31 cellular contexts compared by ENCODE assay signal in genomic region chr10:3268025-3268424, GRCh38.
"Had no signal": no experiment of that assay in that cellular context is flagged by ENCODE, and none has a peak within 500 bp of the region (broad histone marks: within the 10 kb centered on the region; RNA-seq: fewer than 3 reads in every experiment).

No MANE protein-coding gene starts in this region.

- H3K4me3 ChIP-seq: esophagus muscularis mucosa, gastrocnemius medialis, heart left ventricle had no signal

- H3K27me3 ChIP-seq: brain microvascular endothelial cell, esophagus muscularis mucosa, gastrocnemius medialis, heart left ventricle had no signal

- H3K27ac Mint-ChIP-seq: activated CD4-positive, alpha-beta memory T cell treated with anti-CD3 and anti-CD28 coated beads for 36 hours; activated CD4-positive, alpha-beta T cell treated with anti-CD3 and anti-CD28 coated beads for 36 hours; activated CD4-positive, alpha-beta T cell treated with anti-CD3 and anti-CD28 coated beads, Interleukin-2, amount 10 ng/mL, durations not matched to agents 24 days and 14 days; activated CD8-positive, alpha-beta memory T cell treated with anti-CD3 and anti-CD28 coated beads, Interleukin-2, amount 10 ng/mL, durations not matched to agents 7 days and 5 days; activated CD8-positive, alpha-beta T cell treated with anti-CD3 and anti-CD28 coated beads, Interleukin-2, amount 10 ng/mL, durations not matched to agents 7 days and 5 days; activated naive CD4-positive, alpha-beta T cell treated with anti-CD3 and anti-CD28 coated beads, Interleukin-2, amount 10 ng/mL, durations not matched to agents 7 days and 5 days; activated naive CD4-positive, alpha-beta T cell treated with anti-CD3 and anti-CD28 coated beads, Interleukin-2, amount 50 U/mL, for 72 hours; activated naive CD8-positive, alpha-beta T cell treated with anti-CD3 and anti-CD28 coated beads, Interleukin-2, amount 10 ng/mL, durations not matched to agents 7 days and 5 days; activated T-helper 1 cell treated with anti-CD3 and anti-CD28 coated beads, Interleukin-12 subunit alpha, Interleukin-12 subunit beta, Interleukin-2, Interleukin-4 antibody, amounts not matched to agents 30 ng/mL and 10 ng/mL and 1 ng/mL, durations not matched to agents 14 hours and 24 hours and 36 hours; activated T-helper 2 cell treated with anti-CD3 and anti-CD28 coated beads, Interferon-gamma antibody, Interleukin-2, Interleukin-4, amounts not matched to agents 10 μg/mL and 5 μg/mL and 100 μg/mL, durations not matched to agents 14 hours and 24 hours and 36 hours; effector memory CD8-positive, alpha-beta T cell had no signal

- DNase-seq: activated CD4-positive, alpha-beta memory T cell treated with anti-CD3 and anti-CD28 coated beads for 36 hours; activated CD4-positive, alpha-beta T cell treated with anti-CD3 and anti-CD28 coated beads for 36 hours; activated CD4-positive, alpha-beta T cell treated with anti-CD3 and anti-CD28 coated beads, Interleukin-2, amount 10 ng/mL, durations not matched to agents 24 days and 14 days; activated CD4-positive, CD25-positive, alpha-beta regulatory T cell; activated CD4-positive, CD25-positive, alpha-beta regulatory T cell treated with anti-CD3 and anti-CD28 coated beads, Interleukin-2, amount 50 U/mL, for 72 hours; activated CD8-positive, alpha-beta memory T cell treated with anti-CD3 and anti-CD28 coated beads, Interleukin-2, amount 10 ng/mL, durations not matched to agents 7 days and 5 days; activated CD8-positive, alpha-beta memory T cell treated with anti-CD3 and anti-CD28 coated beads, Interleukin-2, amount 50 U/mL, for 4 hours; activated CD8-positive, alpha-beta T cell treated with anti-CD3 and anti-CD28 coated beads, Interleukin-2, amount 10 ng/mL, durations not matched to agents 7 days and 5 days; activated effector memory CD4-positive, alpha-beta T cell treated with anti-CD3 and anti-CD28 coated beads, Interleukin-2, amount 50 U/mL, for 16 hours; activated naive CD4-positive, alpha-beta T cell treated with anti-CD3 and anti-CD28 coated beads, Interleukin-2, amount 10 ng/mL, durations not matched to agents 7 days and 5 days; activated naive CD8-positive, alpha-beta T cell treated with anti-CD3 and anti-CD28 coated beads, Interleukin-2, amount 10 ng/mL, durations not matched to agents 7 days and 5 days; activated T-cell treated with anti-CD3 and anti-CD28 coated beads, Interleukin-2, amount 50 U/mL, for 1 hour; activated T-cell treated with anti-CD3 and anti-CD28 coated beads, Interleukin-2, amount 50 U/mL, for 48 hours; brain microvascular endothelial cell; caudate nucleus; cortex of kidney; dermis blood vessel endothelial cell; effector CD4-positive, alpha-beta T cell; effector memory CD8-positive, alpha-beta T cell; erythroblast; foreskin keratinocyte; gastrocnemius medialis; glutamatergic neuron; heart left ventricle; T-helper 2 cell had no signal

- ATAC-seq: activated CD4-positive, alpha-beta T cell treated with anti-CD3 and anti-CD28 coated beads for 36 hours; activated CD8-positive, alpha-beta memory T cell treated with anti-CD3 and anti-CD28 coated beads, Interleukin-2, amount 10 ng/mL, durations not matched to agents 7 days and 5 days; activated CD8-positive, alpha-beta T cell treated with anti-CD3 and anti-CD28 coated beads, Interleukin-2, amount 10 ng/mL, durations not matched to agents 7 days and 5 days; activated naive CD4-positive, alpha-beta T cell treated with anti-CD3 and anti-CD28 coated beads, Interleukin-2, amount 50 U/mL, for 72 hours; effector memory CD8-positive, alpha-beta T cell; foreskin keratinocyte; heart left ventricle had no signal

- H3K9me3 Mint-ChIP-seq: activated CD4-positive, alpha-beta memory T cell treated with anti-CD3 and anti-CD28 coated beads for 36 hours; activated CD4-positive, alpha-beta T cell treated with anti-CD3 and anti-CD28 coated beads, Interleukin-2, amount 10 ng/mL, durations not matched to agents 24 days and 14 days; activated naive CD4-positive, alpha-beta T cell treated with anti-CD3 and anti-CD28 coated beads, Interleukin-2, amount 10 ng/mL, durations not matched to agents 7 days and 5 days; activated naive CD4-positive, alpha-beta T cell treated with anti-CD3 and anti-CD28 coated beads, Interleukin-2, amount 50 U/mL, for 72 hours; activated naive CD8-positive, alpha-beta T cell treated with anti-CD3 and anti-CD28 coated beads, Interleukin-2, amount 10 ng/mL, durations not matched to agents 7 days and 5 days; activated T-helper 1 cell treated with anti-CD3 and anti-CD28 coated beads, Interleukin-12 subunit alpha, Interleukin-12 subunit beta, Interleukin-2, Interleukin-4 antibody, amounts not matched to agents 30 ng/mL and 10 ng/mL and 1 ng/mL, durations not matched to agents 14 hours and 24 hours and 36 hours; activated T-helper 2 cell treated with anti-CD3 and anti-CD28 coated beads, Interferon-gamma antibody, Interleukin-2, Interleukin-4, amounts not matched to agents 10 μg/mL and 5 μg/mL and 100 μg/mL, durations not matched to agents 14 hours and 24 hours and 36 hours; effector memory CD8-positive, alpha-beta T cell had no signal

- H3K4me1 Mint-ChIP-seq: activated CD4-positive, alpha-beta T cell treated with anti-CD3 and anti-CD28 coated beads for 36 hours; activated CD8-positive, alpha-beta memory T cell treated with anti-CD3 and anti-CD28 coated beads, Interleukin-2, amount 10 ng/mL, durations not matched to agents 7 days and 5 days; activated naive CD4-positive, alpha-beta T cell treated with anti-CD3 and anti-CD28 coated beads, Interleukin-2, amount 10 ng/mL, durations not matched to agents 7 days and 5 days had no signal

- H3K4me3 Mint-ChIP-seq: activated CD4-positive, alpha-beta memory T cell treated with anti-CD3 and anti-CD28 coated beads for 36 hours; activated CD4-positive, alpha-beta T cell treated with anti-CD3 and anti-CD28 coated beads for 36 hours; activated CD4-positive, alpha-beta T cell treated with anti-CD3 and anti-CD28 coated beads, Interleukin-2, amount 10 ng/mL, durations not matched to agents 24 days and 14 days; activated CD8-positive, alpha-beta memory T cell treated with anti-CD3 and anti-CD28 coated beads, Interleukin-2, amount 10 ng/mL, durations not matched to agents 7 days and 5 days; activated CD8-positive, alpha-beta T cell treated with anti-CD3 and anti-CD28 coated beads, Interleukin-2, amount 10 ng/mL, durations not matched to agents 7 days and 5 days; activated naive CD4-positive, alpha-beta T cell treated with anti-CD3 and anti-CD28 coated beads, Interleukin-2, amount 10 ng/mL, durations not matched to agents 7 days and 5 days; activated naive CD8-positive, alpha-beta T cell treated with anti-CD3 and anti-CD28 coated beads, Interleukin-2, amount 10 ng/mL, durations not matched to agents 7 days and 5 days; activated T-helper 1 cell treated with anti-CD3 and anti-CD28 coated beads, Interleukin-12 subunit alpha, Interleukin-12 subunit beta, Interleukin-2, Interleukin-4 antibody, amounts not matched to agents 30 ng/mL and 10 ng/mL and 1 ng/mL, durations not matched to agents 14 hours and 24 hours and 36 hours; effector memory CD8-positive, alpha-beta T cell had no signal

- H3K36me3 ChIP-seq: brain microvascular endothelial cell, esophagus muscularis mucosa, gastrocnemius medialis, heart left ventricle had no signal

- H3K36me3 Mint-ChIP-seq: activated CD4-positive, alpha-beta memory T cell treated with anti-CD3 and anti-CD28 coated beads for 36 hours; activated CD8-positive, alpha-beta memory T cell treated with anti-CD3 and anti-CD28 coated beads, Interleukin-2, amount 10 ng/mL, durations not matched to agents 7 days and 5 days; activated naive CD4-positive, alpha-beta T cell treated with anti-CD3 and anti-CD28 coated beads, Interleukin-2, amount 10 ng/mL, durations not matched to agents 7 days and 5 days; activated naive CD4-positive, alpha-beta T cell treated with anti-CD3 and anti-CD28 coated beads, Interleukin-2, amount 50 U/mL, for 72 hours; activated naive CD8-positive, alpha-beta T cell treated with anti-CD3 and anti-CD28 coated beads, Interleukin-2, amount 10 ng/mL, durations not matched to agents 7 days and 5 days had no signal

- H3K9me3 ChIP-seq: esophagus muscularis mucosa, gastrocnemius medialis, heart left ventricle had no signal

- H3K4me1 ChIP-seq: foreskin keratinocyte had no signal

- FAIRE-seq: astrocyte, colon had no signal

- H3K27ac ChIP-seq: brain microvascular endothelial cell, esophagus muscularis mucosa, foreskin keratinocyte, gastrocnemius medialis, heart left ventricle had no signal
